Comparison of ENCODE assay signal across 11 cellular contexts in genomic region chr5:177295929-177296328, GRCh38.
A peak's percentile ranks its signal among the peaks of the same experiment; 100 is the strongest.
DNase-seq lines count a peak whose midpoint lies in the region; ATAC-seq and TF ChIP-seq lines count a peak whose summit lies in the region.
"Had no signal": no experiment of that assay in that cellular context is flagged by ENCODE, and none has a peak within 500 bp of the region (broad histone marks: within the 10 kb centered on the region; RNA-seq: fewer than 3 reads in every experiment).

No MANE protein-coding gene starts in this region.

- no peak for ATAC-seq in effector memory CD8-positive, alpha-beta T cell (replicated peaks)
- no peak for ATAC-seq in stimulated activated naive CD8-positive, alpha-beta T cell treated with anti-CD3 and anti-CD28 coated beads, Interleukin-15, amount 100 ng/mL, for 72 hours
- ATAC-seq in HG02884 (IDR thresholded peaks at IDR 0.05; ENCODE audit: unreplicated experiment) = no peak
- ATAC-seq: left lung had no signal

- H3K27ac Mint-ChIP-seq in effector memory CD8-positive, alpha-beta T cell = peak overlapping the region; percentile 88 to 89
- peak overlapping the region; percentile 23 to 76 for H3K27ac Mint-ChIP-seq in stimulated activated naive CD8-positive, alpha-beta T cell treated with anti-CD3 and anti-CD28 coated beads, Interleukin-15, amount 100 ng/mL, for 72 hours

- no peaks in the 10 kb centered on the region for H3K9me3 Mint-ChIP-seq in effector memory CD8-positive, alpha-beta T cell
- no peaks in the 10 kb centered on the region for H3K9me3 Mint-ChIP-seq in stimulated activated naive CD8-positive, alpha-beta T cell treated with anti-CD3 and anti-CD28 coated beads, Interleukin-15, amount 100 ng/mL, for 72 hours

- peaks cover 64% of the 10 kb centered on the region for H3K36me3 Mint-ChIP-seq in effector memory CD8-positive, alpha-beta T cell (ENCODE audit: insufficient read depth)

- H3K4me1 Mint-ChIP-seq in effector memory CD8-positive, alpha-beta T cell (ENCODE audit: low read depth in 2 of 2) = peaks cover 32 to 38% of the 10 kb centered on the region in 2 donors
- H3K4me1 Mint-ChIP-seq in stimulated activated naive CD8-positive, alpha-beta T cell treated with anti-CD3 and anti-CD28 coated beads, Interleukin-15, amount 100 ng/mL, for 72 hours = peaks cover 61% of the 10 kb centered on the region

- peak; percentile 60 for DNase-seq in activated effector memory CD4-positive, alpha-beta T cell treated with anti-CD3 and anti-CD28 coated beads, Interleukin-2, amount 50 U/mL, for 16 hours
- DNase-seq in activated effector memory CD4-positive, alpha-beta T cell treated with Interleukin-2 at 50 U/mL for 16 hours = no peak
- DNase-seq in SKM-1 treated with dmso at 0.1 percent for 144 hours (lab: John Stamatoyannopoulos, UW; ENCODE audit: unreplicated experiment) (peak; percentile 75), GM10266 (ENCODE audit: extremely low spot score) (no peak), NCI-H446 (lab: John Stamatoyannopoulos, UW) (no peak)
- no peak for DNase-seq in effector memory CD8-positive, alpha-beta T cell
- DNase-seq in stimulated activated naive CD8-positive, alpha-beta T cell treated with anti-CD3 and anti-CD28 coated beads, Interleukin-15, amount 100 ng/mL, for 72 hours = no peak
- DNase-seq: activated CD8-positive, alpha-beta memory T cell treated with anti-CD3 and anti-CD28 coated beads for 24 hours; stimulated activated CD8-positive, alpha-beta memory T cell treated with anti-CD3 and anti-CD28 coated beads, Interleukin-4, amount 100 ng/mL, for 48 hours had no signal

- no peaks in the 10 kb centered on the region for H3K27me3 Mint-ChIP-seq in effector memory CD8-positive, alpha-beta T cell
- H3K27me3 Mint-ChIP-seq in stimulated activated naive CD8-positive, alpha-beta T cell treated with anti-CD3 and anti-CD28 coated beads, Interleukin-15, amount 100 ng/mL, for 72 hours = no peaks in the 10 kb centered on the region

- TF ChIP-seq CTCF in GM10266 (IDR thresholded peaks at IDR 0.05; ENCODE audit: control insufficient read depth, insufficient read depth, low read depth, missing control alignments) = no peak

- H3K4me3 Mint-ChIP-seq in effector memory CD8-positive, alpha-beta T cell = peak overlapping the region in 1 of 2 donors; percentile 51
- peak overlapping the region in 1 of 2 donors; percentile 37 for H3K4me3 Mint-ChIP-seq in stimulated activated naive CD8-positive, alpha-beta T cell treated with anti-CD3 and anti-CD28 coated beads, Interleukin-15, amount 100 ng/mL, for 72 hours

Comparison
In these comparisons a context has a peak if more than half of its experiments do, and no peak if none do; other contexts are left out.
1. DNase-seq: peak in activated effector memory CD4-positive, alpha-beta T cell treated with anti-CD3 and anti-CD28 coated beads, Interleukin-2, amount 50 U/mL, for 16 hours (single experiment) and SKM-1 treated with dmso at 0.1 percent for 144 hours (single experiment); none in activated effector memory CD4-positive, alpha-beta T cell treated with Interleukin-2 at 50 U/mL for 16 hours (single experiment), effector memory CD8-positive, alpha-beta T cell (0 of 3), stimulated activated naive CD8-positive, alpha-beta T cell treated with anti-CD3 and anti-CD28 coated beads, Interleukin-15, amount 100 ng/mL, for 72 hours (0 of 2), GM10266 (single experiment) and NCI-H446 (0 of 2).